16 cellular contexts compared by ENCODE assay signal in genomic region chr12:91219511-91219910, GRCh38.
DNase-seq lines count a peak whose midpoint lies in the region; ATAC-seq and FAIRE-seq lines count a peak whose summit lies in the region.
"Had no signal": no experiment of that assay in that cellular context is flagged by ENCODE, and none has a peak within 500 bp of the region (broad histone marks: within the 10 kb centered on the region; RNA-seq: fewer than 3 reads in every experiment).

No MANE protein-coding gene starts in this region.

- DNase-seq in HK-2 (ENCODE audit: unreplicated experiment) (peak; percentile 22), fibroblast of peridontal ligament (ENCODE audit: extremely low read depth) (peak; percentile 66), stromal cell of bone marrow (ENCODE audit: low read depth) (peak; percentile 68), GM19238 (ENCODE audit: insufficient read length, low spot score) (no peak)
- DNase-seq in NK-92 treated with Interleukin-12 subunit alpha and Interleukin-12 subunit beta, amount 100 ng/mL, for 24 hours (lab: John Stamatoyannopoulos, UW): no peak
- DNase-seq: activated B cell treated with CpG ODN at 0.5 μM for 24 hours; activated naive CD4-positive, alpha-beta T cell treated with Interleukin-2 at 50 U/mL for 16 hours; CD4-positive, CD25-positive, alpha-beta regulatory T cell; effector memory CD8-positive, alpha-beta T cell; left lung; NCI-H1694 treated with DMSO at 0.1 percent for 48 hours; NCI-H510A treated with DMSO at 0.1 percent for 48 hours; PC-9 had no signal

- peak; percentile 96 for FAIRE-seq in TTC549 (lab: Jason Lieb, UNC)

- no peak for ATAC-seq in HG02885 (IDR thresholded peaks at IDR 0.05; ENCODE audit: poor library complexity, unreplicated experiment)
- ATAC-seq: effector memory CD8-positive, alpha-beta T cell; HCT116; left lung had no signal

Comparison
In these comparisons a context has a peak if more than half of its experiments do, and no peak if none do; other contexts are left out.
1. DNase-seq: peak in HK-2 (single experiment), fibroblast of peridontal ligament (single experiment) and stromal cell of bone marrow (single experiment); none in NK-92 treated with Interleukin-12 subunit alpha and Interleukin-12 subunit beta, amount 100 ng/mL, for 24 hours (single experiment) and GM19238 (single experiment).